Comparison of ENCODE assay signal across 21 cellular contexts in the genomic region with DNA sequence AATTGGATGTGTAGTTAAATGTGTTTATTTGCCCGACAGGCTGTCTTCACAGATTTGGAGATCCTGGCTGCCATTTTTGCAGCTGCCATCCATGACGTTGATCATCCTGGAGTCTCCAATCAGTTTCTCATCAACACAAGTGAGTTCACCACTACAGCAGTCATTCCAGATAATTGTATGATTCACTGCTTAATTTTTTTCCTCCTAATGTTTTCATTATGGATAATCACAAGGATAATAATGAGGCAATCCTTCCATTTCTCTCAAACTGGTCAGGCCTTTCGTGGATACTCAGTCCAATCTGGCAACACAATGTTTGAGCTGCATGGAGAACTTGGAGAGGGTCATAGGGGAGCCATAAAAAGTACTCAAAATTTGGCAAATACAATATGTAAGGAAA.
DNase-seq lines count a peak whose midpoint lies in the region; ATAC-seq and TF ChIP-seq lines count a peak whose summit lies in the region.
"Had no signal": no experiment of that assay in that cellular context is flagged by ENCODE, and none has a peak within 500 bp of the region (broad histone marks: within the 10 kb centered on the region; RNA-seq: fewer than 3 reads in every experiment).

No MANE protein-coding gene starts in this region.

- peak overlapping the region; percentile 34 for H3K9ac ChIP-seq in mesenchymal stem cell (ENCODE audit: low read length)
- H3K9ac ChIP-seq: KMS-11 had no signal

- 83% methylated on average over 1 of the region's 3 CpGs for WGBS in mesenchymal stem cell

- H4K8ac ChIP-seq in mesenchymal stem cell (ENCODE audit: low read length): no peak overlapping the region

- no peak overlapping the region for H3K4ac ChIP-seq in mesenchymal stem cell (ENCODE audit: low read depth in 1 of 2, low read length in 2 of 2)

- H3K4me1 ChIP-seq in mesenchymal stem cell (ENCODE audit: control insufficient read depth, insufficient read depth, low read depth, low read length): no peaks in the 10 kb centered on the region
- H3K4me1 ChIP-seq: body of pancreas, pancreas, uterus had no signal

- H3K36me3 ChIP-seq in mesenchymal stem cell (ENCODE audit: control insufficient read depth in 1 of 2, insufficient read depth in 2 of 2, low read depth in 1 of 2, low read length in 2 of 2) (peaks cover 0 to 27% of the 10 kb centered on the region in 2 experiments), MG63 (peaks cover 71% of the 10 kb centered on the region)
- H3K36me3 ChIP-seq: pancreas, uterus had no signal

- H2BK12ac ChIP-seq in mesenchymal stem cell (ENCODE audit: low read length in 2 of 2): no peak overlapping the region

- no peak for TF ChIP-seq CTCF in AG10803 (conservative IDR thresholded peaks at IDR 0.05; ENCODE audit: low read length)

- H3K27ac ChIP-seq in mesenchymal stem cell (ENCODE audit: low read length, poor library complexity, severe bottlenecking): no peak overlapping the region
- H3K27ac ChIP-seq: body of pancreas, KMS-11, left ventricle myocardium inferior, pancreas, uterus had no signal

- no peak overlapping the region for H2BK5ac ChIP-seq in mesenchymal stem cell (ENCODE audit: low read depth, low read length, poor library complexity, severe bottlenecking)

- no peak for ATAC-seq in GM18498 (IDR thresholded peaks at IDR 0.05; ENCODE audit: unreplicated experiment)
- ATAC-seq: body of pancreas, pancreas, sciatic nerve had no signal

- H3K27me3 ChIP-seq in mesenchymal stem cell (ENCODE audit: control insufficient read depth in 1 of 2, insufficient read depth in 1 of 2, low read length in 2 of 2) (no peaks in the 10 kb centered on the region), MG63 (no peaks in the 10 kb centered on the region)
- H3K27me3 ChIP-seq: body of pancreas, pancreas, uterus had no signal

- no peak overlapping the region for H3K4me2 ChIP-seq in mesenchymal stem cell (ENCODE audit: low read length, poor library complexity, severe bottlenecking)
- H3K4me2 ChIP-seq: KMS-11 had no signal

- no peak overlapping the region for H3K18ac ChIP-seq in mesenchymal stem cell (ENCODE audit: low read depth in 1 of 2, low read length in 2 of 2)

- H2AK5ac ChIP-seq in mesenchymal stem cell (ENCODE audit: low read length, severe bottlenecking): no peak overlapping the region

- no peak overlapping the region for H3K23ac ChIP-seq in mesenchymal stem cell (ENCODE audit: low read length in 2 of 2)

- DNase-seq in AG10803 (ENCODE audit: low read depth) (peak; percentile 32), EH (ENCODE audit: low read depth) (peak; percentile 55), amniotic epithelial cell (ENCODE audit: low read depth) (peak; percentile 73), mesenchymal stem cell (no peak), MG63 (no peak), OCI-M1 (lab: John Stamatoyannopoulos, UW) (no peak)
- no peak for DNase-seq in activated naive CD4-positive, alpha-beta T cell treated with anti-CD3 and anti-CD28 coated beads, Interleukin-2, amount 50 U/mL, for 16 hours
- DNase-seq: activated naive CD4-positive, alpha-beta T cell; body of pancreas; Calu3; cortex of kidney; left ventricle myocardium inferior; NCI-H1092; NCI-H526; pancreas; SHP77 treated with DMSO at 0.1 percent for 48 hours; stimulated activated CD4-positive, alpha-beta T cell treated with anti-CD3 and anti-CD28 coated beads, Interleukin-1b, Interleukin-23, amount 100 ng/mL, for 48 hours; uterus had no signal

- no peak overlapping the region for H3K14ac ChIP-seq in mesenchymal stem cell (ENCODE audit: low read length in 2 of 2)

- no peak overlapping the region for H2BK15ac ChIP-seq in mesenchymal stem cell (ENCODE audit: low read depth, poor library complexity, severe bottlenecking)

- no peak overlapping the region for H4K91ac ChIP-seq in mesenchymal stem cell (ENCODE audit: low read length)

- H3K79me1 ChIP-seq in mesenchymal stem cell (replicated peaks; ENCODE audit: low read length, poor library complexity, severe bottlenecking): no peaks in the 10 kb centered on the region

- no peak overlapping the region for H2BK120ac ChIP-seq in mesenchymal stem cell (ENCODE audit: low read depth, low read length)

- no peak overlapping the region for H2AFZ ChIP-seq in mesenchymal stem cell (ENCODE audit: low read depth, low read length)

- H3K4me3 ChIP-seq in AG10803 (ENCODE audit: low read length) (no peak overlapping the region), mesenchymal stem cell (ENCODE audit: insufficient read depth in 1 of 2, low read depth in 1 of 2, low read length in 2 of 2) (no peak overlapping the region), MG63 (no peak overlapping the region)
- H3K4me3 ChIP-seq: body of pancreas, left ventricle myocardium inferior, pancreas, uterus had no signal

- H3K9me3 ChIP-seq in mesenchymal stem cell (ENCODE audit: control insufficient read depth, low read length) (no peaks in the 10 kb centered on the region), MG63 (no peaks in the 10 kb centered on the region)
- H3K9me3 ChIP-seq: body of pancreas, left ventricle myocardium inferior, pancreas, uterus had no signal

Comparison
In these comparisons a context has a peak if more than half of its experiments do, and no peak if none do; other contexts are left out.
1. DNase-seq: peak in AG10803 (single experiment), EH (single experiment) and amniotic epithelial cell (single experiment); none in mesenchymal stem cell (single experiment), MG63 (single experiment), activated naive CD4-positive, alpha-beta T cell treated with anti-CD3 and anti-CD28 coated beads, Interleukin-2, amount 50 U/mL, for 16 hours (single experiment) and OCI-M1 (single experiment).